12 cellular contexts compared by ENCODE assay signal in genomic region chr2:203808041-203808750, GRCh38. TPM values are rescaled to one million over a fixed set of nuclear protein-coding genes. Genes with fewer than 3 reads are reported as not detected.
DNase-seq lines count a peak whose midpoint lies in the region; ATAC-seq and TF ChIP-seq lines count a peak whose summit lies in the region.
"Had no signal": no experiment of that assay in that cellular context is flagged by ENCODE, and none has a peak within 500 bp of the region (broad histone marks: within the 10 kb centered on the region; RNA-seq: fewer than 3 reads in every experiment).

No MANE protein-coding gene starts in this region.

- TF ChIP-seq RAD21 in IMR-90 (IDR thresholded peaks at IDR 0.05; ENCODE audit: low read length) = no peak

- H4K20me1 ChIP-seq in IMR-90 (ENCODE audit: insufficient read depth, low read length) = no peaks in the 10 kb centered on the region

- H3K4me3 ChIP-seq in IMR-90 (ENCODE audit: insufficient read depth, low read depth, low read length) (no peak overlapping the region), astrocyte of the spinal cord (ENCODE audit: low read depth, low read length) (no peak overlapping the region)

- H3K27ac ChIP-seq in IMR-90 (ENCODE audit: insufficient read depth, low read length) = peak overlapping the region; percentile 54; the same call in 1 of the 2 replicates
- H3K27ac ChIP-seq: C4-2B had no signal

- peaks cover 16% of the 10 kb centered on the region for H3K9me1 ChIP-seq in IMR-90 (ENCODE audit: insufficient read depth, low read length)

- DNase-seq in AG08395 (ENCODE audit: low spot score) (peak; percentile 76), IMR-90 (peak; percentile 95), astrocyte of the spinal cord (ENCODE audit: low read depth, low spot score) (peak; percentile 98), left kidney (ENCODE audit: low read depth, low spot score) (peak; percentile 48), activated gamma-delta T cell (lab: John Stamatoyannopoulos, UW) (no peak), erythroblast (lab: John Stamatoyannopoulos, UW) (no peak)
- DNase-seq: activated CD4-positive, alpha-beta T cell treated with anti-CD3 and anti-CD28 coated beads for 36 hours; NCI-H1436 treated with DMSO at 0.1 percent for 48 hours had no signal

- peak overlapping the region; percentile 61 for H3K18ac ChIP-seq in IMR-90 (ENCODE audit: low read depth, low read length)

- H3K79me1 ChIP-seq in IMR-90 (ENCODE audit: low read depth in 1 of 2, low read length in 2 of 2) = no peaks in the 10 kb centered on the region

- H3K14ac ChIP-seq in IMR-90 (replicated peaks; ENCODE audit: low read depth, low read length) = no peak overlapping the region; the same call in 1 of the 2 replicates

- H2BK20ac ChIP-seq in IMR-90 (ENCODE audit: low read depth, low read length) = peak overlapping the region; percentile 20; the same call in 1 of the 2 replicates

- peak; percentile 70 for ATAC-seq in IMR-90 (ENCODE audit: low read depth)
- ATAC-seq in HG02759 (IDR thresholded peaks at IDR 0.05; ENCODE audit: unreplicated experiment) = no peak
- no peak for ATAC-seq in GM21786 (IDR thresholded peaks at IDR 0.05; ENCODE audit: unreplicated experiment)
- ATAC-seq: activated CD4-positive, alpha-beta T cell treated with anti-CD3 and anti-CD28 coated beads for 36 hours; activated naive CD4-positive, alpha-beta T cell treated with anti-CD3 and anti-CD28 coated beads, Interleukin-2, amount 50 U/mL, for 72 hours had no signal

- 0 out of 3 replicates have a peak overlapping the region, but pooled peaks have one; percentile 25 for H2BK15ac ChIP-seq in IMR-90 (ENCODE audit: low read depth, low read length)

- CTCF ChIA-PET in IMR-90 (lab: Yijun Ruan, JAX) = interaction anchor here (0.6 to 1.1 kb wide), 4 partner anchors 10 to 153 kb away, joined by 3 to 5 read pairs (median 3); no protein-coding TSS in a partner anchor

- H3K56ac ChIP-seq in IMR-90 (ENCODE audit: extremely low read depth, insufficient read depth, low read length) = no peak overlapping the region

- no peak overlapping the region for H3K23ac ChIP-seq in IMR-90 (ENCODE audit: low read depth, low read length)

- H4K8ac ChIP-seq in IMR-90 (ENCODE audit: low read depth in 2 of 2, low read length in 2 of 2) = peak overlapping the region in 1 of 2 experiments; percentile 58; a peak in 2 of 4 replicates

- peak overlapping the region; percentile 58; the same call in 1 of the 2 replicates for H3K4me2 ChIP-seq in IMR-90 (ENCODE audit: low read depth, low read length)

- H2BK120ac ChIP-seq in IMR-90 (ENCODE audit: low read depth, low read length) = peak overlapping the region; percentile 50

- in situ Hi-C loops in IMR-90 (cut with MboI; ENCODE audit: low sequenced_read_pairs) (loop anchor here (25.0 kb wide), 1 partner anchor 571 kb away; the partner anchor contains the start of gene CYP20A1), astrocyte of the spinal cord (cut with HindIII; ENCODE audit: low sequenced_read_pairs) (no loop called here)

- no CpG with 5 or more reads among the region's 7 CpGs for WGBS in IMR-90 (ENCODE audit: extremely low coverage in 2 of 2, insufficient read length in 1 of 2), 2 experiments

- no TSS peak for BruUV-seq in IMR-90 (replicated peaks; lab: Mats Ljungman, UMichigan)

- intact Hi-C loops in IMR-90 (cut with micrococcal nuclease) = loop anchor here (2.0 kb wide), 2 partner anchors 25 to 181 kb away; no protein-coding TSS in a partner anchor

- no peak for TF ChIP-seq CTCF in IMR-90 (conservative IDR thresholded peaks at IDR 0.05; ENCODE audit: low read depth, low read length)
- TF ChIP-seq CTCF in astrocyte of the spinal cord (IDR thresholded peaks at IDR 0.05; ENCODE audit: low read depth, low read length) = no peak

- peak overlapping the region; percentile 63 for H2BK5ac ChIP-seq in IMR-90 (ENCODE audit: low read depth, low read length, poor library complexity, severe bottlenecking)

- no peak overlapping the region for H2AFZ ChIP-seq in IMR-90 (replicated peaks; ENCODE audit: low read length, poor library complexity)

- H3K9me3 ChIP-seq in IMR-90 (ENCODE audit: control insufficient read depth, insufficient read depth, low read length) = peaks cover 4% of the 10 kb centered on the region

- POLR2A ChIA-PET in IMR-90 (lab: Charles Lee; ENCODE audit: unreplicated experiment) = interaction anchor here (0.5 to 0.6 kb wide), 3 partner anchors 274 to 631 kb away, joined by 4 to 7 read pairs (median 7); no protein-coding TSS in a partner anchor

- H3K4me1 ChIP-seq in IMR-90 (ENCODE audit: control insufficient read depth, insufficient read depth, low read length) = peaks cover 21% of the 10 kb centered on the region

- no peaks in the 10 kb centered on the region for H3K27me3 ChIP-seq in IMR-90 (ENCODE audit: control insufficient read depth, insufficient read depth, low read length)

- H4K91ac ChIP-seq in IMR-90 (ENCODE audit: insufficient read depth, low read depth, low read length) = no peak overlapping the region; the same call in 1 of the 2 replicates

- dilution Hi-C loops in IMR-90 (cut with HindIII; ENCODE audit: low sequenced_read_pairs, unreplicated experiment) = loop anchor here (25.0 kb wide), 1 partner anchor 296 kb away; no protein-coding TSS in a partner anchor

- no peaks in the 10 kb centered on the region for H3K36me3 ChIP-seq in IMR-90 (ENCODE audit: control insufficient read depth, insufficient read depth, low read length)

- H3K9ac ChIP-seq in IMR-90 (ENCODE audit: low read depth, low read length) = no peak overlapping the region; the same call in 1 of the 2 replicates

- no peak; the same call in 1 of the 2 replicates for TF ChIP-seq POLR2A in IMR-90 (IDR thresholded peaks at IDR 0.05; ENCODE audit: low read depth, low read length)
- no peak for TF ChIP-seq POLR2A in erythroblast (IDR thresholded peaks at IDR 0.05; ENCODE audit: low read length)

- no peak overlapping the region for H2AK5ac ChIP-seq in IMR-90 (ENCODE audit: low read depth, low read length)

- no peak overlapping the region for H4K5ac ChIP-seq in IMR-90 (ENCODE audit: low read depth, low read length)

- peak overlapping the region; percentile 31; the same call in 1 of the 2 replicates for H3K4ac ChIP-seq in IMR-90 (ENCODE audit: low read depth, low read length)

- H2AK9ac ChIP-seq in IMR-90 (replicated peaks; ENCODE audit: low read depth, low read length, poor library complexity) = no peak overlapping the region

TF ChIP-seq in IMR-90, 13 proteins besides CTCF, POLR2A, EP300 and RAD21:
- TF ChIP-seq FOS (IDR thresholded peaks at IDR 0.05; ENCODE audit: low read depth, low read length) = peak; percentile 54
- TF ChIP-seq SMC3 (IDR thresholded peaks at IDR 0.05; ENCODE audit: low read depth, low read length) = no peak
- peak; percentile 42 for TF ChIP-seq RCOR1 (IDR thresholded peaks at IDR 0.05; ENCODE audit: insufficient replicate concordance, low read length)
- peak; percentile 69 for TF ChIP-seq MAFK (IDR thresholded peaks at IDR 0.05; ENCODE audit: low read depth, low read length)
- TF ChIP-seq RFX5 (IDR thresholded peaks at IDR 0.05; ENCODE audit: low read depth, low read length) = no peak
- peak; percentile 18; the same call in 1 of the 2 replicates for TF ChIP-seq NFE2L2 (IDR thresholded peaks at IDR 0.05; ENCODE audit: low read depth, low read length)
- no peak for TF ChIP-seq USF2 (IDR thresholded peaks at IDR 0.05; ENCODE audit: low read depth, low read length)
- no peak for TF ChIP-seq ELK1 (IDR thresholded peaks at IDR 0.05; ENCODE audit: borderline replicate concordance, low read depth, low read length)
- no peak for TF ChIP-seq CEBPB (IDR thresholded peaks at IDR 0.05; ENCODE audit: low read depth, low read length)
- peak; percentile 51; the same call in 1 of the 2 replicates for TF ChIP-seq BHLHE40 (IDR thresholded peaks at IDR 0.05; ENCODE audit: low read depth, low read length)
- TF ChIP-seq CHD1 (IDR thresholded peaks at IDR 0.05; ENCODE audit: low read depth, low read length) = no peak
- peak; percentile 18; the same call in 1 of the 2 replicates for TF ChIP-seq MAZ (IDR thresholded peaks at IDR 0.05; ENCODE audit: borderline replicate concordance, low read depth, low read length)
- TF ChIP-seq MXI1 (IDR thresholded peaks at IDR 0.05; ENCODE audit: borderline replicate concordance, low read depth, low read length) = no peak

RNA-seq across cellular contexts. Expression of gene CTLA4, which starts 59.4 kb away (rescaled TPM):
- total RNA-seq in IMR-90 (2012; rRNA removed) = not detected in 2 replicates
- polyA plus RNA-seq in IMR-90 (2012; rRNA removed) = not detected in 2 replicates
- polyA plus RNA-seq in IMR-90 (2012; cell fraction: cytosol; rRNA removed) = not detected in 2 replicates
- polyA plus RNA-seq in IMR-90 (2012; cell fraction: nucleus; rRNA removed; ENCODE audit: low replicate concordance) = 0.17 TPM in 1 of 2 replicates, not detected in the other

Comparison
In these comparisons a context has a peak if more than half of its experiments do, and no peak if none do; other contexts are left out.
1. DNase-seq: peak in AG08395 (single experiment), IMR-90 (single experiment), astrocyte of the spinal cord (single experiment) and left kidney (single experiment); none in activated gamma-delta T cell (single experiment) and erythroblast (0 of 2).